Comparison of ENCODE assay signal across 2 cellular contexts in genomic region chr12:1663440-1664132, GRCh38.
TF ChIP-seq lines count a peak whose summit lies in the region.

No MANE protein-coding gene starts in this region.

TF ChIP-seq in A549, 52 proteins besides CTCF, POLR2A, EP300 and RAD21:
- TF ChIP-seq HDAC2 (IDR thresholded peaks at IDR 0.05) (no peak), NFE2L2 (conservative IDR thresholded peaks at IDR 0.05; ENCODE audit: low read length) (no peak), JUNB (IDR thresholded peaks at IDR 0.05) (no peak), PHF8 (IDR thresholded peaks at IDR 0.05; ENCODE audit: borderline replicate concordance, low read depth) (no peak), MYC (IDR thresholded peaks at IDR 0.05; ENCODE audit: borderline replicate concordance, low read length) (no peak), SMC3 (IDR thresholded peaks at IDR 0.05) (no peak), HOXB5 (CRISPR knock-in tag; IDR thresholded peaks at IDR 0.05) (no peak), CBX2 (IDR thresholded peaks at IDR 0.05; ENCODE audit: borderline replicate concordance, low read depth) (no peak), ATOH8 (CRISPR knock-in tag; IDR thresholded peaks at IDR 0.05; ENCODE audit: low read depth) (no peak), ELK1 (IDR thresholded peaks at IDR 0.05; ENCODE audit: low read depth, low read length) (no peak), EHF (CRISPR knock-in tag; IDR thresholded peaks at IDR 0.05) (no peak), POLR2AphosphoS2 (conservative IDR thresholded peaks at IDR 0.05; ENCODE audit: low read length) (no peak)
- TF ChIP-seq, protein P1, sequence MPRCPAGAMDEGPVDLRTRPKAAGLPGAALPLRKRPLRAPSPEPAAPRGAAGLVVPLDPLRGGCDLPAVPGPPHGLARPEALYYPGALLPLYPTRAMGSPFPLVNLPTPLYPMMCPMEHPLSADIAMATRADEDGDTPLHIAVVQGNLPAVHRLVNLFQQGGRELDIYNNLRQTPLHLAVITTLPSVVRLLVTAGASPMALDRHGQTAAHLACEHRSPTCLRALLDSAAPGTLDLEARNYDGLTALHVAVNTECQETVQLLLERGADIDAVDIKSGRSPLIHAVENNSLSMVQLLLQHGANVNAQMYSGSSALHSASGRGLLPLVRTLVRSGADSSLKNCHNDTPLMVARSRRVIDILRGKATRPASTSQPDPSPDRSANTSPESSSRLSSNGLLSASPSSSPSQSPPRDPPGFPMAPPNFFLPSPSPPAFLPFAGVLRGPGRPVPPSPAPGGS (IDR thresholded peaks at IDR 0.05), result no peak
- TF ChIP-seq, protein P2, sequence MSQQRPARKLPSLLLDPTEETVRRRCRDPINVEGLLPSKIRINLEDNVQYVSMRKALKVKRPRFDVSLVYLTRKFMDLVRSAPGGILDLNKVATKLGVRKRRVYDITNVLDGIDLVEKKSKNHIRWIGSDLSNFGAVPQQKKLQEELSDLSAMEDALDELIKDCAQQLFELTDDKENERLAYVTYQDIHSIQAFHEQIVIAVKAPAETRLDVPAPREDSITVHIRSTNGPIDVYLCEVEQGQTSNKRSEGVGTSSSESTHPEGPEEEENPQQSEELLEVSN (IDR thresholded peaks at IDR 0.05; ENCODE audit: borderline replicate concordance, low read depth), result no peak
TF ChIP-seq in A549: peak in this region for 0.

TF ChIP-seq in K562, 482 proteins besides CTCF, POLR2A, EP300 and RAD21:
- TF ChIP-seq XRCC3 (IDR thresholded peaks at IDR 0.05) (0 out of 2 replicates have a peak, but pooled peaks have one; percentile 12), GATA2 (CRISPR knock-in tag; IDR thresholded peaks at IDR 0.05) (no peak), TFE3 (CRISPR knock-in tag; IDR thresholded peaks at IDR 0.05) (no peak), ZNF512 (tag; IDR thresholded peaks at IDR 0.05) (peak; percentile 70), TRIM24 (IDR thresholded peaks at IDR 0.05) (peak; percentile 50 to 64), HOMEZ (CRISPR knock-in tag; IDR thresholded peaks at IDR 0.05) (no peak), TRIM28 (IDR thresholded peaks at IDR 0.05) (0 out of 2 replicates have a peak, but pooled peaks have one; percentile 30), ZNF316 (IDR thresholded peaks at IDR 0.05) (peak; percentile 86), FOXJ2 (tag; IDR thresholded peaks at IDR 0.05) (no peak)
- TF ChIP-seq, protein P3, sequence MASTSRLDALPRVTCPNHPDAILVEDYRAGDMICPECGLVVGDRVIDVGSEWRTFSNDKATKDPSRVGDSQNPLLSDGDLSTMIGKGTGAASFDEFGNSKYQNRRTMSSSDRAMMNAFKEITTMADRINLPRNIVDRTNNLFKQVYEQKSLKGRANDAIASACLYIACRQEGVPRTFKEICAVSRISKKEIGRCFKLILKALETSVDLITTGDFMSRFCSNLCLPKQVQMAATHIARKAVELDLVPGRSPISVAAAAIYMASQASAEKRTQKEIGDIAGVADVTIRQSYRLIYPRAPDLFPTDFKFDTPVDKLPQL (IDR thresholded peaks at IDR 0.05; ENCODE audit: extremely low read depth, insufficient read length), result no peak
- TF ChIP-seq, protein P4, sequence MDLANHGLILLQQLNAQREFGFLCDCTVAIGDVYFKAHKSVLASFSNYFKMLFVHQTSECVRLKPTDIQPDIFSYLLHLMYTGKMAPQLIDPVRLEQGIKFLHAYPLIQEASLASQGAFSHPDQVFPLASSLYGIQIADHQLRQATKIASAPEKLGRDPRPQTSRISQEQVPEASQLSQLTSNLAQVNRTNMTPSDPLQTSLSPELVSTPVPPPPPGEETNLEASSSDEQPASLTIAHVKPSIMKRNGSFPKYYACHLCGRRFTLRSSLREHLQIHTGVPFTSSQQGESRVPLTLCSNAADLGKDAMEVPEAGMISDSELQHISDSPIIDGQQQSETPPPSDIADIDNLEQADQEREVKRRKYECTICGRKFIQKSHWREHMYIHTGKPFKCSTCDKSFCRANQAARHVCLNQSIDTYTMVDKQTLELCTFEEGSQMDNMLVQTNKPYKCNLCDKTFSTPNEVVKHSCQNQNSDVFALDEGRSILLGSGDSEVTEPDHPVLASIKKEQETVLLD (IDR thresholded peaks at IDR 0.05), result no peak
TF ChIP-seq in K562: peak in this region for 5.
